10 cellular contexts compared by ENCODE assay signal in genomic region chr13:42377640-42378382, GRCh38.
A peak's percentile ranks its signal among the peaks of the same experiment; 100 is the strongest.
DNase-seq lines count a peak whose midpoint lies in the region; ATAC-seq, FAIRE-seq and TF ChIP-seq lines count a peak whose summit lies in the region.
"Had no signal": no experiment of that assay in that cellular context is flagged by ENCODE, and none has a peak within 500 bp of the region (broad histone marks: within the 10 kb centered on the region; RNA-seq: fewer than 3 reads in every experiment).

No MANE protein-coding gene starts in this region.

- peaks cover 54% of the 10 kb centered on the region for H3K4me1 Mint-ChIP-seq in activated B cell treated with CpG ODN at 0.5 μM for 24 hours
- H3K4me1 Mint-ChIP-seq: brain had no signal

- H3K4me3 ChIP-seq in GM06990 (replicated peaks; ENCODE audit: low read depth, low read length) = peak overlapping the region; percentile 33

- POLR2A ChIA-PET in activated B cell treated with CpG ODN at 0.5 μM for 24 hours (lab: Charles Lee) = interaction anchor here (0.9 to 5.2 kb wide), 12 partner anchors 13 to 1501 kb away, joined by 3 to 47 read pairs (median 4); partner anchors contain the start of genes AKAP11 and CCDC122

- H3K4me3 Mint-ChIP-seq in activated B cell treated with CpG ODN at 0.5 μM for 24 hours = peak overlapping the region; percentile 60
- H3K4me3 Mint-ChIP-seq: brain had no signal

- H3K36me3 ChIP-seq in GM06990 (ENCODE audit: control insufficient read depth, insufficient read depth, low read length) = no peaks in the 10 kb centered on the region
- H3K36me3 ChIP-seq: neutrophil had no signal

- no peaks in the 10 kb centered on the region for H3K27me3 ChIP-seq in GM06990 (replicated peaks; ENCODE audit: control insufficient read depth, insufficient read depth, low read length)
- H3K27me3 ChIP-seq: neutrophil had no signal

- no peaks in the 10 kb centered on the region for H3K27me3 Mint-ChIP-seq in activated B cell treated with CpG ODN at 0.5 μM for 24 hours

- FAIRE-seq in D721Med (lab: Jason Lieb, UNC) = no peak

- intact Hi-C loops in activated B cell treated with CpG ODN at 0.5 μM for 24 hours (cut with micrococcal nuclease) = loop anchor here (1.0 to 5.0 kb wide), 17 partner anchors 17 to 1316 kb away; partner anchors contain the start of genes EPSTI1, NAA16, RGCC and TNFSF11

- ATAC-seq in GM19455 (IDR thresholded peaks at IDR 0.05; ENCODE audit: unreplicated experiment) (peak; percentile 84), HG03457 (IDR thresholded peaks at IDR 0.05; ENCODE audit: unreplicated experiment) (peak; percentile 76), activated B cell treated with CpG ODN at 0.5 μM for 24 hours (ENCODE audit: low read depth) (peak; percentile 74)

- peak overlapping the region; percentile 91 for H3K27ac Mint-ChIP-seq in activated B cell treated with CpG ODN at 0.5 μM for 24 hours
- H3K27ac Mint-ChIP-seq: brain had no signal

- H3K36me3 Mint-ChIP-seq in activated B cell treated with CpG ODN at 0.5 μM for 24 hours (ENCODE audit: low read depth) = no peaks in the 10 kb centered on the region
- H3K36me3 Mint-ChIP-seq: brain had no signal

- DNase-seq in GM06990 (ENCODE audit: extremely low read depth, insufficient read length) = peak; percentile 94
- no peak for DNase-seq in activated B cell treated with CpG ODN at 0.5 μM for 24 hours
- no peak for DNase-seq in middle frontal gyrus (ENCODE audit: extremely low spot score, low spot score)
- DNase-seq in D721Med (ENCODE audit: insufficient read length, low spot score) = no peak
- DNase-seq in LoVo (ENCODE audit: low spot score) = no peak
- DNase-seq in NCI-H1048 (lab: John Stamatoyannopoulos, UW) = no peak

- CTCF ChIA-PET in activated B cell treated with CpG ODN at 0.5 μM for 24 hours (lab: Charles Lee) = interaction anchor here (1.2 kb wide), 1 partner anchor 100 kb away, joined by 7 read pairs; no protein-coding TSS in a partner anchor

- peaks cover 2% of the 10 kb centered on the region for H3K9me3 Mint-ChIP-seq in activated B cell treated with CpG ODN at 0.5 μM for 24 hours

- no peak for TF ChIP-seq CTCF in GM06990 (IDR thresholded peaks at IDR 0.05; ENCODE audit: insufficient read depth, low read length, poor library complexity, severe bottlenecking)
- no peak for TF ChIP-seq CTCF in activated B cell treated with CpG ODN at 0.5 μM for 24 hours (IDR thresholded peaks at IDR 0.05)
- TF ChIP-seq CTCF in D721Med (IDR thresholded peaks at IDR 0.05; ENCODE audit: insufficient read depth, missing control alignments) = no peak
